In the genomic region with DNA sequence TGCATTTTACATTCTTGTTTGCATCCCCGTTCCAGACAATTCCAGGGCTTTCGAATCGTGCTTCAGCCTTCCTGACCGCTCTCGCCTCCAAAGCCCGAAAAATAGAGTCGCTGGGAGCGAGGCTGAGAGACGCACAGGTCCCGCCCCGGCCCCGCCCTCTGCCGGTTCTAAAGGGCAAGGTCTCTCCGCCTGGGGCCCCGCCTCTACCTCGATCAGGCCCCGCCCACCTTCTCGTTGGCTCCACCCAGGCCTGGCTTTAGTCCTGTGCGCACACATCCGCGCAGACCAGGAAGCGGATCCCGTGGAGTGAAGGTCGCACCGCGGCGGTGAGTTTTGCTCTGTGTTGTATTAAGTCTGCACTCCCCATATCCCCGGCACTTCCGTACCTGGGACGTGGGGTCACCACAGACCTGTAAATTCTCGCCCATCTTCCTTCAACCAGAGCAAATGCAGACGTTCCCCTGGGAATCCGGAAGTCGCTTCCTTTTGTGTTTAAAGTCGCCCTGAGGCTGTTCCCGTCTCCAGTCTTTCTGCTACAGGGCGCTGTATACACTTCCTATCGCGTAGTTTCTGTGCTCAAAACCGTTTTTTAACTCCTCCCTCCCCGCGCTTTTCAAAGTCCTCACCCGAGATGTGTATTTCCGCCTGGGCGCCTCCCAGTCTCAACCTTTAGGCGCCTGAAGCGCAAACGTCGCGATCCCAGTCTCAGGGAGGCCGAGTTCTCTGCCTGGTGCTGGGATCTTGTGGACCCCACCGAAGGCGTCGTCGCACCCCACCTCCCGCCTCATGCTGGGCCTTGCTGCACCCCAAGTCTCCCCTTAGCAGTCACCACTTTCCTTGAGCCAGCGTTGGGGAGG, we compare ENCODE assay signal across 8 cellular contexts. TPM values are rescaled to one million over a fixed set of nuclear protein-coding genes. Genes with fewer than 3 reads are reported as not detected.
DNase-seq lines count a peak whose midpoint lies in the region; ATAC-seq and TF ChIP-seq lines count a peak whose summit lies in the region.

A gene (plus strand): TSS at position 283 of the 857 bp plus-strand sequence. CDS start 3,861 bp downstream, outside the sequence.

- peak; percentile 10 for TF ChIP-seq CTCF in epithelial cell of proximal tubule (conservative IDR thresholded peaks at IDR 0.05; ENCODE audit: low read depth, low read length)

- peak; percentile 94 for TF ChIP-seq POLR2A in GM19193 (IDR thresholded peaks at IDR 0.05; ENCODE audit: extremely low read depth, insufficient read depth, insufficient read length)

- peak; percentile 84 to 85 for DNase-seq in AML-193 (lab: John Stamatoyannopoulos, UW)
- DNase-seq in NOMO-1 treated with dmso at 0.1 percent for 144 hours (lab: John Stamatoyannopoulos, UW; ENCODE audit: unreplicated experiment): peak; percentile 89
- peak; percentile 93 for DNase-seq in activated T-cell treated with anti-CD3 and anti-CD28 coated beads for 48 hours (ENCODE audit: low read depth)
- peak; percentile 63 for DNase-seq in epithelial cell of proximal tubule (ENCODE audit: low read depth)
- peak; percentile 97 for DNase-seq in mucosa of gallbladder (ENCODE audit: low spot score)
- peak; percentile 88 for DNase-seq in stimulated activated CD8-positive, alpha-beta memory T cell treated with anti-CD3 and anti-CD28 coated beads, Interleukin-4, amount 100 ng/mL, for 24 hours (ENCODE audit: low read depth)

- peak; percentile 91 for ATAC-seq in HG03457 (IDR thresholded peaks at IDR 0.05; ENCODE audit: unreplicated experiment)

- peak within 1 kb of the TSS; percentile 95 for H3K4me3 ChIP-seq in epithelial cell of proximal tubule (ENCODE audit: low read depth, low read length)

RNA-seq across cellular contexts. Expression of the gene that starts here (rescaled TPM):
- 7.6 and 8.8 TPM in 2 replicates for total RNA-seq in epithelial cell of proximal tubule
- total RNA-seq in mucosa of gallbladder: 30.4 TPM

Comparison
In these comparisons a context has a peak if more than half of its experiments do, and no peak if none do; other contexts are left out.
1. Peak in every context shown above with its lines: DNase-seq, ATAC-seq and H3K4me3 ChIP-seq.